Comparison of ENCODE assay signal across 8 cellular contexts in genomic region chr16:30068750-30069574, GRCh38. TPM values are rescaled to one million over a fixed set of nuclear protein-coding genes. Genes with fewer than 3 reads are reported as not detected.
DNase-seq lines count a peak whose midpoint lies in the region; ATAC-seq and TF ChIP-seq lines count a peak whose summit lies in the region.

No MANE protein-coding gene starts in this region.

- CTCF ChIA-PET in activated B cell treated with CpG ODN at 0.5 μM for 24 hours (lab: Charles Lee) = no interaction called here

- peaks cover 60% of the 10 kb centered on the region for H3K36me3 Mint-ChIP-seq in activated B cell treated with CpG ODN at 0.5 μM for 24 hours (ENCODE audit: low read depth)
- peaks cover 100% of the 10 kb centered on the region for H3K36me3 Mint-ChIP-seq in dendritic cell treated with granulocyte-macrophage colony-stimulating factor and Interleukin-4, amounts not matched to agents 40 ng/mL and 50 ng/mL, for 4 days (ENCODE audit: low read depth)

- peaks cover 33% of the 10 kb centered on the region for H3K36me3 ChIP-seq in H7 (replicated peaks; ENCODE audit: control insufficient read depth, insufficient read depth, low read length)

- no peaks in the 10 kb centered on the region for H3K27me3 Mint-ChIP-seq in activated B cell treated with CpG ODN at 0.5 μM for 24 hours
- H3K27me3 Mint-ChIP-seq in dendritic cell treated with granulocyte-macrophage colony-stimulating factor and Interleukin-4, amounts not matched to agents 40 ng/mL and 50 ng/mL, for 4 days = no peaks in the 10 kb centered on the region

- no peaks in the 10 kb centered on the region for H3K27me3 ChIP-seq in H7 (ENCODE audit: control insufficient read depth, insufficient read depth, low read length)

- peak overlapping the region; percentile 48 for H3K4me3 Mint-ChIP-seq in activated B cell treated with CpG ODN at 0.5 μM for 24 hours
- peak overlapping the region; percentile 44 for H3K4me3 Mint-ChIP-seq in dendritic cell treated with granulocyte-macrophage colony-stimulating factor and Interleukin-4, amounts not matched to agents 40 ng/mL and 50 ng/mL, for 4 days

- H3K4me1 Mint-ChIP-seq in activated B cell treated with CpG ODN at 0.5 μM for 24 hours = peaks cover 28% of the 10 kb centered on the region
- H3K4me1 Mint-ChIP-seq in dendritic cell treated with granulocyte-macrophage colony-stimulating factor and Interleukin-4, amounts not matched to agents 40 ng/mL and 50 ng/mL, for 4 days (ENCODE audit: low read depth) = peaks cover 51% of the 10 kb centered on the region

- ATAC-seq in activated B cell treated with CpG ODN at 0.5 μM for 24 hours (ENCODE audit: low read depth) = no peak

- intact Hi-C loops in activated B cell treated with CpG ODN at 0.5 μM for 24 hours (cut with micrococcal nuclease) = loop anchor here (10.0 kb wide), 2 partner anchors 336 to 586 kb away; partner anchors contain the start of genes FBRS, PRR14 and ZNF771
- intact Hi-C loops in dendritic cell treated with granulocyte-macrophage colony-stimulating factor and Interleukin-4, amounts not matched to agents 40 ng/mL and 50 ng/mL, for 4 days (cut with micrococcal nuclease) = no loop called here

- TF ChIP-seq CTCF in activated B cell treated with CpG ODN at 0.5 μM for 24 hours (IDR thresholded peaks at IDR 0.05) (no peak), retinal pigment epithelial cell (conservative IDR thresholded peaks at IDR 0.05; ENCODE audit: low read depth, low read length) (peak; percentile 66)

- H3K4me3 ChIP-seq in retinal pigment epithelial cell (ENCODE audit: low read length) (peak overlapping the region; percentile 27), H7 (ENCODE audit: insufficient read depth, low read depth, low read length) (no peak overlapping the region)

- DNase-seq in SIG-M5 treated with dmso at 0.1 percent for 504 hours (lab: John Stamatoyannopoulos, UW; ENCODE audit: unreplicated experiment) (peak; percentile 30), SIG-M5 (lab: John Stamatoyannopoulos, UW) (no peak), activated B cell treated with CpG ODN at 0.5 μM for 24 hours (peak; percentile 48), retinal pigment epithelial cell (ENCODE audit: low read depth) (no peak), hepatic stellate cell (ENCODE audit: low spot score) (no peak), H7 (no peak), NCI-H1048 (lab: John Stamatoyannopoulos, UW) (no peak)

- POLR2A ChIA-PET in activated B cell treated with CpG ODN at 0.5 μM for 24 hours (lab: Charles Lee) = interaction anchor here (0.6 kb wide), 1 partner anchor 40 kb away, joined by 3 read pairs; no protein-coding TSS in a partner anchor

- H3K27ac Mint-ChIP-seq in activated B cell treated with CpG ODN at 0.5 μM for 24 hours = peak overlapping the region; percentile 46
- peak overlapping the region; percentile 60 for H3K27ac Mint-ChIP-seq in dendritic cell treated with granulocyte-macrophage colony-stimulating factor and Interleukin-4, amounts not matched to agents 40 ng/mL and 50 ng/mL, for 4 days

- no peaks in the 10 kb centered on the region for H3K9me3 Mint-ChIP-seq in activated B cell treated with CpG ODN at 0.5 μM for 24 hours
- no peaks in the 10 kb centered on the region for H3K9me3 Mint-ChIP-seq in dendritic cell treated with granulocyte-macrophage colony-stimulating factor and Interleukin-4, amounts not matched to agents 40 ng/mL and 50 ng/mL, for 4 days

RNA-seq across cellular contexts. Expression of gene ALDOA, which starts 3.4 kb away (rescaled TPM):
- 611 and 613 TPM in 2 replicates for total RNA-seq in activated B cell treated with CpG ODN at 0.5 μM for 24 hours
- total RNA-seq in H7 (2014; rRNA removed; shearing (Covaris generic)) = 1,524 and 1,553 TPM in 2 replicates

RNA-seq across cellular contexts. Expression of gene PPP4C, which starts 6.8 kb away (rescaled TPM):
- total RNA-seq in activated B cell treated with CpG ODN at 0.5 μM for 24 hours = 124 and 131 TPM in 2 replicates
- 201 and 256 TPM in 2 replicates for total RNA-seq in H7 (2014; rRNA removed; shearing (Covaris generic))

RNA-seq across cellular contexts. Expression of gene TBX6, which starts 22.8 kb away (rescaled TPM):
- total RNA-seq in activated B cell treated with CpG ODN at 0.5 μM for 24 hours = 2.3 TPM in 2 replicates
- 2.9 and 4.6 TPM in 2 replicates for total RNA-seq in H7 (2014; rRNA removed; shearing (Covaris generic))

RNA-seq across cellular contexts. Expression of gene YPEL3, which starts 27.1 kb away (rescaled TPM):
- 75.8 and 77.8 TPM in 2 replicates for total RNA-seq in activated B cell treated with CpG ODN at 0.5 μM for 24 hours
- total RNA-seq in H7 (2014; rRNA removed; shearing (Covaris generic)) = 22.8 and 26.9 TPM in 2 replicates

RNA-seq across cellular contexts. Expression of gene TLCD3B, which starts 37.9 kb away (rescaled TPM):
- total RNA-seq in activated B cell treated with CpG ODN at 0.5 μM for 24 hours = not detected in 2 replicates
- 3.0 and 5.5 TPM in 2 replicates for total RNA-seq in H7 (2014; rRNA removed; shearing (Covaris generic))

Comparison
In these comparisons a context has a peak if more than half of its experiments do, and no peak if none do; other contexts are left out.
1. DNase-seq: peak in SIG-M5 treated with dmso at 0.1 percent for 504 hours (single experiment) and activated B cell treated with CpG ODN at 0.5 μM for 24 hours (single experiment); none in SIG-M5 (single experiment), retinal pigment epithelial cell (single experiment), hepatic stellate cell (single experiment), H7 (single experiment) and NCI-H1048 (single experiment).